1 cellular context compared by ENCODE assay signal in the genomic region with DNA sequence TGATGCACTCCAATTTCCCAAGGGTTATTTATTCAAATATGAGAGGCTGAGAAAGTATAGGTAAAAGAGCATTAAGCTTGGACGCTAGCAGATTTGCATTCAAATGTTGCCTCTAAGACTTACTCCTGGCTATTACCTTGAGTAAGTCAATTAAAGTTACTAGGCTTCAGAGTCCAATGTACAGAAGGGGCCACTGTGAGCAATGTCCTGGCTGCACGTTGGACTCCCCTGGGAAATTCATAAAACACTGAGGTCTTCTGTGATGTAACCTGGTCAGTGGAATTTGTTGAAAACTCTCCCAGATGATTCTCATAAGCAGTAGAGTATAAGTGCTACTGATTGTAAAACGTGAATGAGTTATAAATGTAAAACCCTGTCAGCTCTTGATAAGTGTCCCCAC.
TF ChIP-seq lines count a peak whose summit lies in the region.

No MANE protein-coding gene starts in this region.

TF ChIP-seq in HepG2, 621 proteins besides CTCF, POLR2A, EP300 and RAD21 (continued from another document):
- TF ChIP-seq, protein P1, sequence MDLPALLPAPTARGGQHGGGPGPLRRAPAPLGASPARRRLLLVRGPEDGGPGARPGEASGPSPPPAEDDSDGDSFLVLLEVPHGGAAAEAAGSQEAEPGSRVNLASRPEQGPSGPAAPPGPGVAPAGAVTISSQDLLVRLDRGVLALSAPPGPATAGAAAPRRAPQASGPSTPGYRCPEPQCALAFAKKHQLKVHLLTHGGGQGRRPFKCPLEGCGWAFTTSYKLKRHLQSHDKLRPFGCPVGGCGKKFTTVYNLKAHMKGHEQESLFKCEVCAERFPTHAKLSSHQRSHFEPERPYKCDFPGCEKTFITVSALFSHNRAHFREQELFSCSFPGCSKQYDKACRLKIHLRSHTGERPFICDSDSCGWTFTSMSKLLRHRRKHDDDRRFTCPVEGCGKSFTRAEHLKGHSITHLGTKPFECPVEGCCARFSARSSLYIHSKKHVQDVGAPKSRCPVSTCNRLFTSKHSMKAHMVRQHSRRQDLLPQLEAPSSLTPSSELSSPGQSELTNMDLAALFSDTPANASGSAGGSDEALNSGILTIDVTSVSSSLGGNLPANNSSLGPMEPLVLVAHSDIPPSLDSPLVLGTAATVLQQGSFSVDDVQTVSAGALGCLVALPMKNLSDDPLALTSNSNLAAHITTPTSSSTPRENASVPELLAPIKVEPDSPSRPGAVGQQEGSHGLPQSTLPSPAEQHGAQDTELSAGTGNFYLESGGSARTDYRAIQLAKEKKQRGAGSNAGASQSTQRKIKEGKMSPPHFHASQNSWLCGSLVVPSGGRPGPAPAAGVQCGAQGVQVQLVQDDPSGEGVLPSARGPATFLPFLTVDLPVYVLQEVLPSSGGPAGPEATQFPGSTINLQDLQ (CRISPR knock-in tag; IDR thresholded peaks at IDR 0.05), result no peak
- no peak for TF ChIP-seq ZNF276 (CRISPR knock-in tag; IDR thresholded peaks at IDR 0.05; ENCODE audit: low read depth)
- no peak for TF ChIP-seq KDM5A (IDR thresholded peaks at IDR 0.05; ENCODE audit: borderline replicate concordance, low read length)
- TF ChIP-seq, protein P2, sequence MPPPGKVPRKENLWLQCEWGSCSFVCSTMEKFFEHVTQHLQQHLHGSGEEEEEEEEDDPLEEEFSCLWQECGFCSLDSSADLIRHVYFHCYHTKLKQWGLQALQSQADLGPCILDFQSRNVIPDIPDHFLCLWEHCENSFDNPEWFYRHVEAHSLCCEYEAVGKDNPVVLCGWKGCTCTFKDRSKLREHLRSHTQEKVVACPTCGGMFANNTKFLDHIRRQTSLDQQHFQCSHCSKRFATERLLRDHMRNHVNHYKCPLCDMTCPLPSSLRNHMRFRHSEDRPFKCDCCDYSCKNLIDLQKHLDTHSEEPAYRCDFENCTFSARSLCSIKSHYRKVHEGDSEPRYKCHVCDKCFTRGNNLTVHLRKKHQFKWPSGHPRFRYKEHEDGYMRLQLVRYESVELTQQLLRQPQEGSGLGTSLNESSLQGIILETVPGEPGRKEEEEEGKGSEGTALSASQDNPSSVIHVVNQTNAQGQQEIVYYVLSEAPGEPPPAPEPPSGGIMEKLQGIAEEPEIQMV (CRISPR knock-in tag; IDR thresholded peaks at IDR 0.05; ENCODE audit: low read depth), result no peak
- TF ChIP-seq ZNF607 (CRISPR knock-in tag; IDR thresholded peaks at IDR 0.05; ENCODE audit: borderline replicate concordance), result no peak
- TF ChIP-seq, protein P3, sequence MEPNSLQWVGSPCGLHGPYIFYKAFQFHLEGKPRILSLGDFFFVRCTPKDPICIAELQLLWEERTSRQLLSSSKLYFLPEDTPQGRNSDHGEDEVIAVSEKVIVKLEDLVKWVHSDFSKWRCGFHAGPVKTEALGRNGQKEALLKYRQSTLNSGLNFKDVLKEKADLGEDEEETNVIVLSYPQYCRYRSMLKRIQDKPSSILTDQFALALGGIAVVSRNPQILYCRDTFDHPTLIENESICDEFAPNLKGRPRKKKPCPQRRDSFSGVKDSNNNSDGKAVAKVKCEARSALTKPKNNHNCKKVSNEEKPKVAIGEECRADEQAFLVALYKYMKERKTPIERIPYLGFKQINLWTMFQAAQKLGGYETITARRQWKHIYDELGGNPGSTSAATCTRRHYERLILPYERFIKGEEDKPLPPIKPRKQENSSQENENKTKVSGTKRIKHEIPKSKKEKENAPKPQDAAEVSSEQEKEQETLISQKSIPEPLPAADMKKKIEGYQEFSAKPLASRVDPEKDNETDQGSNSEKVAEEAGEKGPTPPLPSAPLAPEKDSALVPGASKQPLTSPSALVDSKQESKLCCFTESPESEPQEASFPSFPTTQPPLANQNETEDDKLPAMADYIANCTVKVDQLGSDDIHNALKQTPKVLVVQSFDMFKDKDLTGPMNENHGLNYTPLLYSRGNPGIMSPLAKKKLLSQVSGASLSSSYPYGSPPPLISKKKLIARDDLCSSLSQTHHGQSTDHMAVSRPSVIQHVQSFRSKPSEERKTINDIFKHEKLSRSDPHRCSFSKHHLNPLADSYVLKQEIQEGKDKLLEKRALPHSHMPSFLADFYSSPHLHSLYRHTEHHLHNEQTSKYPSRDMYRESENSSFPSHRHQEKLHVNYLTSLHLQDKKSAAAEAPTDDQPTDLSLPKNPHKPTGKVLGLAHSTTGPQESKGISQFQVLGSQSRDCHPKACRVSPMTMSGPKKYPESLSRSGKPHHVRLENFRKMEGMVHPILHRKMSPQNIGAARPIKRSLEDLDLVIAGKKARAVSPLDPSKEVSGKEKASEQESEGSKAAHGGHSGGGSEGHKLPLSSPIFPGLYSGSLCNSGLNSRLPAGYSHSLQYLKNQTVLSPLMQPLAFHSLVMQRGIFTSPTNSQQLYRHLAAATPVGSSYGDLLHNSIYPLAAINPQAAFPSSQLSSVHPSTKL (CRISPR knock-in tag; IDR thresholded peaks at IDR 0.05), result 0 out of 2 replicates have a peak, but pooled peaks have one; percentile 14
- TF ChIP-seq ETV5 (CRISPR knock-in tag; IDR thresholded peaks at IDR 0.05; ENCODE audit: borderline replicate concordance), result no peak
- no peak for TF ChIP-seq ZNF17 (CRISPR knock-in tag; IDR thresholded peaks at IDR 0.05)
- TF ChIP-seq HNF4G (IDR thresholded peaks at IDR 0.05; ENCODE audit: borderline replicate concordance, low read depth, low read length), result peak; percentile 25; the same call in 1 of the 2 replicates
- TF ChIP-seq HNF4G (CRISPR knock-in tag; IDR thresholded peaks at IDR 0.05; ENCODE audit: borderline replicate concordance, low read depth), result no peak
- no peak for TF ChIP-seq PTBP1 (IDR thresholded peaks at IDR 0.05; ENCODE audit: low read depth, low read length, poor library complexity, severe bottlenecking)
- TF ChIP-seq RBM39 (IDR thresholded peaks at IDR 0.05; ENCODE audit: low read depth, low read length, poor library complexity, severe bottlenecking), result no peak
- no peak for TF ChIP-seq SIX4 (CRISPR knock-in tag; IDR thresholded peaks at IDR 0.05)
